ENCODE assay signal across 1 cellular context in genomic region chr17:67963145-67963572, GRCh38.
TF ChIP-seq lines count a peak whose summit lies in the region.

No MANE protein-coding gene starts in this region.

TF ChIP-seq in HepG2, 621 proteins besides CTCF, POLR2A, EP300 and RAD21 (continued from another document):
- TF ChIP-seq, protein P1, sequence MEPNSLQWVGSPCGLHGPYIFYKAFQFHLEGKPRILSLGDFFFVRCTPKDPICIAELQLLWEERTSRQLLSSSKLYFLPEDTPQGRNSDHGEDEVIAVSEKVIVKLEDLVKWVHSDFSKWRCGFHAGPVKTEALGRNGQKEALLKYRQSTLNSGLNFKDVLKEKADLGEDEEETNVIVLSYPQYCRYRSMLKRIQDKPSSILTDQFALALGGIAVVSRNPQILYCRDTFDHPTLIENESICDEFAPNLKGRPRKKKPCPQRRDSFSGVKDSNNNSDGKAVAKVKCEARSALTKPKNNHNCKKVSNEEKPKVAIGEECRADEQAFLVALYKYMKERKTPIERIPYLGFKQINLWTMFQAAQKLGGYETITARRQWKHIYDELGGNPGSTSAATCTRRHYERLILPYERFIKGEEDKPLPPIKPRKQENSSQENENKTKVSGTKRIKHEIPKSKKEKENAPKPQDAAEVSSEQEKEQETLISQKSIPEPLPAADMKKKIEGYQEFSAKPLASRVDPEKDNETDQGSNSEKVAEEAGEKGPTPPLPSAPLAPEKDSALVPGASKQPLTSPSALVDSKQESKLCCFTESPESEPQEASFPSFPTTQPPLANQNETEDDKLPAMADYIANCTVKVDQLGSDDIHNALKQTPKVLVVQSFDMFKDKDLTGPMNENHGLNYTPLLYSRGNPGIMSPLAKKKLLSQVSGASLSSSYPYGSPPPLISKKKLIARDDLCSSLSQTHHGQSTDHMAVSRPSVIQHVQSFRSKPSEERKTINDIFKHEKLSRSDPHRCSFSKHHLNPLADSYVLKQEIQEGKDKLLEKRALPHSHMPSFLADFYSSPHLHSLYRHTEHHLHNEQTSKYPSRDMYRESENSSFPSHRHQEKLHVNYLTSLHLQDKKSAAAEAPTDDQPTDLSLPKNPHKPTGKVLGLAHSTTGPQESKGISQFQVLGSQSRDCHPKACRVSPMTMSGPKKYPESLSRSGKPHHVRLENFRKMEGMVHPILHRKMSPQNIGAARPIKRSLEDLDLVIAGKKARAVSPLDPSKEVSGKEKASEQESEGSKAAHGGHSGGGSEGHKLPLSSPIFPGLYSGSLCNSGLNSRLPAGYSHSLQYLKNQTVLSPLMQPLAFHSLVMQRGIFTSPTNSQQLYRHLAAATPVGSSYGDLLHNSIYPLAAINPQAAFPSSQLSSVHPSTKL (CRISPR knock-in tag; IDR thresholded peaks at IDR 0.05), result 0 out of 2 replicates have a peak, but pooled peaks have one; percentile 12
- peak; percentile 15; the same call in 1 of the 2 replicates for TF ChIP-seq SAP130 (CRISPR knock-in tag; IDR thresholded peaks at IDR 0.05; ENCODE audit: low read depth)
- TF ChIP-seq HMGXB4 (CRISPR knock-in tag; IDR thresholded peaks at IDR 0.05; ENCODE audit: borderline replicate concordance in 1 of 2, low read depth in 1 of 2), result 0 out of 4 replicates have a peak, but pooled peaks of 1 of the 2 experiments have one; percentile 35
- TF ChIP-seq SMC3 (IDR thresholded peaks at IDR 0.05; ENCODE audit: low read length), result peak; percentile 58; the same call in 1 of the 2 replicates
- TF ChIP-seq, protein P2, sequence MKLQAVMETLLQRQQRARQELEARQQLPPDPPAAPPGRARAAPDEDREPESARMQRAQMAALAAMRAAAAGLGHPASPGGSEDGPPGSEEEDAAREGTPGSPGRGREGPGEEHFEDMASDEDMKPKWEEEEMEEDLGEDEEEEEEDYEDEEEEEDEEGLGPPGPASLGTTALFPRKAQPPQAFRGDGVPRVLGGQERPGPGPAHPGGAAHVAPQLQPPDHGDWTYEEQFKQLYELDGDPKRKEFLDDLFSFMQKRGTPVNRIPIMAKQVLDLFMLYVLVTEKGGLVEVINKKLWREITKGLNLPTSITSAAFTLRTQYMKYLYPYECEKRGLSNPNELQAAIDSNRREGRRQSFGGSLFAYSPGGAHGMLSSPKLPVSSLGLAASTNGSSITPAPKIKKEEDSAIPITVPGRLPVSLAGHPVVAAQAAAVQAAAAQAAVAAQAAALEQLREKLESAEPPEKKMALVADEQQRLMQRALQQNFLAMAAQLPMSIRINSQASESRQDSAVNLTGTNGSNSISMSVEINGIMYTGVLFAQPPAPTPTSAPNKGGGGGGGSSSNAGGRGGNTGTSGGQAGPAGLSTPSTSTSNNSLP (IDR thresholded peaks at IDR 0.05; ENCODE audit: low read depth, low read length), result peak; percentile 55; the same call in 1 of the 2 replicates
- peak; percentile 33; the same call in 1 of the 2 replicates for TF ChIP-seq FOXK2 (IDR thresholded peaks at IDR 0.05)
- 0 out of 2 replicates have a peak, but pooled peaks have one; percentile 30 for TF ChIP-seq ELF3 (CRISPR knock-in tag; IDR thresholded peaks at IDR 0.05)
